10 cellular contexts compared by ENCODE assay signal in the genomic region with DNA sequence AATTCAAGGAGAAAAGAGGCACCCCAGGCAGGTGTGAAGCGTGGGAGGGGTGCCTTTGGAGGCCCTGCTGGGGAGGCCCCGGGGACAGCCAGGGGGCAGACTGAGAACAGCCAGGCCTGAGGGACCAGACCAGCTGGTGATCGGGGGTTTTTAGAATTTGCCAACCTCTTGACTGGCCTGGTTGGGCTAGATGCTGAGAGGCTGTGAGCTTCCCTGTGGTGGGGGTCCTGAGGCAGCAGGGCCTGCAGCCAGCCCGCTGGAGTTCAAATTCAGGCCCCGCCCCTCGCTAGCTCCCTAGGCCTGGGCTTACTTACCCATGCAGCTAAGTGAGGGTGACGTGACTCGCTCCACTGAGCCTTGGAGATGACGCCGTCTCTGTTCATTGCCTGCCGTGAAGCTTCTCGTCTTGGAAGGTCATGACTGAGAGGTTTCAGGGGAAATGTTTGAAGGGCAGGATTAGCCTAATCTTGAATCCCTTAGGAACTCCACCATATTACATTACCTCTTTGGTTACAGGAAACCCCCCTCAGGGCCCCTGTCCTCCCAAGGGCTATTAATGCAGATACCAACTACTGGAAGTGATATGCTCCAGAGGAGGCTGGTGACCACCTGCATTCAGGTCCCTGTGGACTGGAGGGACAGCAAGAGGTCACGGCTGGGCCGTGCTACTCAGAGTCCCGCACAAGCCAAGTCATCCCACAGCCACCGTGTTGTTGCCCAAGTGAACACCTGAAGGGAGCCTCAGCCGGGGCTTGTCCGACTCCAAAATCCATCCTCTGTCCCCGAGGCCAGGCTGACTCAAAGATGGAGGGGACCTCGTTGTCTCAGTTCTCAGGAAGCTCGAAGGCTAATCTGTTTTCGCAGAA.
DNase-seq lines count a peak whose midpoint lies in the region; ATAC-seq and TF ChIP-seq lines count a peak whose summit lies in the region.
"Had no signal": no experiment of that assay in that cellular context is flagged by ENCODE, and none has a peak within 500 bp of the region (broad histone marks: within the 10 kb centered on the region; RNA-seq: fewer than 3 reads in every experiment).

No MANE protein-coding gene starts in this region.

- POLR2A ChIA-PET in SK-N-SH (lab: Yijun Ruan, JAX) = no interaction called here

- no peak for TF ChIP-seq RAD21 in SK-N-SH (IDR thresholded peaks at IDR 0.05; ENCODE audit: low read length)

- no peak overlapping the region for H3K4me2 ChIP-seq in SK-N-SH

- no peaks in the 10 kb centered on the region for H3K79me2 ChIP-seq in SK-N-SH (ENCODE audit: insufficient read depth)

- H3K36me3 ChIP-seq in mucosa of descending colon (ENCODE audit: low read depth) (no peaks in the 10 kb centered on the region), SK-N-SH (replicated peaks in 1 of 2; ENCODE audit: control insufficient read depth in 1 of 2, insufficient read depth in 2 of 2, low read length in 1 of 2) (no peaks in the 10 kb centered on the region)

- no peaks in the 10 kb centered on the region for H4K20me1 ChIP-seq in SK-N-SH (ENCODE audit: insufficient read depth)

- no peak for TF ChIP-seq EP300 in SK-N-SH (IDR thresholded peaks at IDR 0.05; ENCODE audit: borderline replicate concordance in 1 of 2, low read depth in 1 of 2, low read length in 1 of 2)

- no peaks in the 10 kb centered on the region for H3K9me2 ChIP-seq in SK-N-SH

- H3K9ac ChIP-seq in SK-N-SH = no peak overlapping the region

- no peak for TF ChIP-seq CTCF in mucosa of descending colon (IDR thresholded peaks at IDR 0.05)
- TF ChIP-seq CTCF in SK-N-SH (IDR thresholded peaks at IDR 0.05) = no peak

- H3K4me1 ChIP-seq in mucosa of descending colon (ENCODE audit: low read depth) (no peaks in the 10 kb centered on the region), SK-N-SH (ENCODE audit: control insufficient read depth in 1 of 2, insufficient read depth in 2 of 2, low read depth in 1 of 2, low read length in 1 of 2) (0 out of 4 replicates have a peak, but pooled peaks cover 0 to 5% of the 10 kb centered on the region in 2 experiments)

- ATAC-seq in GM18517 (IDR thresholded peaks at IDR 0.05; ENCODE audit: unreplicated experiment) = peak; percentile 44
- peak; percentile 46 for ATAC-seq in GM21529 (IDR thresholded peaks at IDR 0.05; ENCODE audit: unreplicated experiment)
- peak; percentile 55 for ATAC-seq in HG03432 (IDR thresholded peaks at IDR 0.05; ENCODE audit: unreplicated experiment)
- ATAC-seq in mucosa of descending colon = peak; percentile 28

- H3K27ac ChIP-seq in SK-N-SH (ENCODE audit: low read depth in 2 of 2, low read length in 1 of 2) = no peak overlapping the region
- H3K27ac ChIP-seq: skin epidermis had no signal

- CTCF ChIA-PET in SK-N-SH (lab: Yijun Ruan, JAX) = interaction anchor here (0.6 to 1.9 kb wide), 7 partner anchors 9 to 1218 kb away, joined by 3 to 8 read pairs (median 3); no protein-coding TSS in a partner anchor

- WGBS in SK-N-SH (ENCODE audit: low lambda C conversion rate) = 38% methylated on average over 16 of the region's 22 CpGs

- H2AFZ ChIP-seq in SK-N-SH (ENCODE audit: low read depth) = no peak overlapping the region

- peaks cover 8% of the 10 kb centered on the region for H3F3A ChIP-seq in SK-N-SH (replicated peaks; ENCODE audit: insufficient read depth)

- H3K4me3 ChIP-seq in mucosa of descending colon (no peak overlapping the region), SK-N-SH (ENCODE audit: low read depth in 2 of 2, low read length in 1 of 2) (no peak overlapping the region)
- H3K4me3 ChIP-seq: skin epidermis had no signal

- DNase-seq in mucosa of descending colon = no peak
- no peak for DNase-seq in middle frontal gyrus (ENCODE audit: extremely low spot score, low spot score)
- DNase-seq in AML-193 (lab: John Stamatoyannopoulos, UW) = no peak
- no peak for DNase-seq in NCI-H345 treated with DMSO at 0.1 percent for 48 hours (lab: John Stamatoyannopoulos, UW; ENCODE audit: unreplicated experiment)
- DNase-seq in SK-N-SH = no peak
- DNase-seq: NCI-H1092 treated with DMSO at 0.1 percent for 48 hours had no signal

- H3K27me3 ChIP-seq in SK-N-SH (ENCODE audit: insufficient read depth) = peaks cover 32% of the 10 kb centered on the region

- intact Hi-C loops in mucosa of descending colon (cut with DNase I, micrococcal nuclease) = no loop called here

- no peaks in the 10 kb centered on the region for H3K9me3 ChIP-seq in mucosa of descending colon
- no peaks in the 10 kb centered on the region for H3K9me3 ChIP-seq in SK-N-SH

TF ChIP-seq in SK-N-SH, 30 proteins besides CTCF, POLR2A, EP300 and RAD21:
- TF ChIP-seq CHD2 (IDR thresholded peaks at IDR 0.05; ENCODE audit: low read length, partially characterized antibody) (no peak), RFX5 (IDR thresholded peaks at IDR 0.05; ENCODE audit: low read length) (no peak), FOXJ3 (CRISPR knock-in tag; IDR thresholded peaks at IDR 0.05) (no peak), ELF1 (IDR thresholded peaks at IDR 0.05) (no peak), GATA2 (CRISPR knock-in tag; IDR thresholded peaks at IDR 0.05) (no peak), RXRA (IDR thresholded peaks at IDR 0.05; ENCODE audit: borderline replicate concordance, low read depth) (no peak), TEAD4 (IDR thresholded peaks at IDR 0.05; ENCODE audit: borderline replicate concordance, insufficient read depth) (no peak), FOSL2 (IDR thresholded peaks at IDR 0.05; ENCODE audit: borderline replicate concordance, low read depth) (no peak), POLR2AphosphoS5 (IDR thresholded peaks at IDR 0.05; ENCODE audit: low read depth, low read length) (no peak), NRF1 (IDR thresholded peaks at IDR 0.05; ENCODE audit: low read depth, low read length) (no peak)
- TF ChIP-seq, protein P1, sequence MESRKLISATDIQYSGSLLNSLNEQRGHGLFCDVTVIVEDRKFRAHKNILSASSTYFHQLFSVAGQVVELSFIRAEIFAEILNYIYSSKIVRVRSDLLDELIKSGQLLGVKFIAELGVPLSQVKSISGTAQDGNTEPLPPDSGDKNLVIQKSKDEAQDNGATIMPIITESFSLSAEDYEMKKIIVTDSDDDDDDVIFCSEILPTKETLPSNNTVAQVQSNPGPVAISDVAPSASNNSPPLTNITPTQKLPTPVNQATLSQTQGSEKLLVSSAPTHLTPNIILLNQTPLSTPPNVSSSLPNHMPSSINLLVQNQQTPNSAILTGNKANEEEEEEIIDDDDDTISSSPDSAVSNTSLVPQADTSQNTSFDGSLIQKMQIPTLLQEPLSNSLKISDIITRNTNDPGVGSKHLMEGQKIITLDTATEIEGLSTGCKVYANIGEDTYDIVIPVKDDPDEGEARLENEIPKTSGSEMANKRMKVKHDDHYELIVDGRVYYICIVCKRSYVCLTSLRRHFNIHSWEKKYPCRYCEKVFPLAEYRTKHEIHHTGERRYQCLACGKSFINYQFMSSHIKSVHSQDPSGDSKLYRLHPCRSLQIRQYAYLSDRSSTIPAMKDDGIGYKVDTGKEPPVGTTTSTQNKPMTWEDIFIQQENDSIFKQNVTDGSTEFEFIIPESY (IDR thresholded peaks at IDR 0.05; ENCODE audit: borderline replicate concordance, low read depth) = no peak
- TF ChIP-seq, protein P2, sequence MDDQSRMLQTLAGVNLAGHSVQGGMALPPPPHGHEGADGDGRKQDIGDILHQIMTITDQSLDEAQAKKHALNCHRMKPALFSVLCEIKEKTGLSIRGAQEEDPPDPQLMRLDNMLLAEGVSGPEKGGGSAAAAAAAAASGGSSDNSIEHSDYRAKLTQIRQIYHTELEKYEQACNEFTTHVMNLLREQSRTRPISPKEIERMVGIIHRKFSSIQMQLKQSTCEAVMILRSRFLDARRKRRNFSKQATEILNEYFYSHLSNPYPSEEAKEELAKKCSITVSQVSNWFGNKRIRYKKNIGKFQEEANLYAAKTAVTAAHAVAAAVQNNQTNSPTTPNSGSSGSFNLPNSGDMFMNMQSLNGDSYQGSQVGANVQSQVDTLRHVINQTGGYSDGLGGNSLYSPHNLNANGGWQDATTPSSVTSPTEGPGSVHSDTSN (IDR thresholded peaks at IDR 0.05) = no peak
